In the genomic region with DNA sequence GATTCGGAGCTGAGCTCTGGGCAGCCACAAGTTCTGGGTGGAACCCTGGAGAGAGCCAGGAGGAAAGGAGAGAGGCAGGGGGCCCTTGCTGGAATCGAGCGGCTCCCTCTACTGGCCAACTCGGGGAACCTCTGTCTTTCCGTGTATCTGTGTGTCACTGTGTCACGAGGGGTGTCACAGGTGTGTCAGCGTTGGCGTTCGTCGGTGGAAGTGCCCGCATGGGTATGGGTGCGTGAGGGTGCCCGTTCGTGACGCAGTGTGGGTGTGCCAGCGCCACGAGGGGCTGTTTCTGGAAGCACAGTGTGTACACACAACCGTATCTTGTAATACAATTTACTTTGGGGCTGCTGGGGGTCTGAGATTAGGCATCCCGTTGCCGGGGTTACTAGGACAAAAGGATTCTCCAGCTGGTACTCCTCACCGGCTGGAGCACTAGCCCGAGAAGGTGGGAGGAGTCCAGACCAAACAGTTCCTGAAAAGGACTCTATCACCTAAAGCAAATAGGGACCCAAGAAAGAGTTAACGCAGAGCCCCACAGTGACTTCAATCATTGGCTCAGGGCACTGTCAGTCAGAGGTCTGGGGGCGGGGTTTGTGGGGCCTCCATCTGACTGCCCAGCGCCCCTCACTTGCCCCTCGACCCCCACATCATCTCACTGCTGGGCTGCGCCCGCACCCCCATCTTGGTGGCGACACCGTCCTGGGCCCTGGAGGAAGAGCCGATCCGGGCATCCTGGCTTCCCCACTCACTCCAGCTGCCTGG, we compare ENCODE assay signal across 8 cellular contexts. TPM values are rescaled to one million over a fixed set of nuclear protein-coding genes. Genes with fewer than 3 reads are reported as not detected.
DNase-seq lines count a peak whose midpoint lies in the region; ATAC-seq, FAIRE-seq and TF ChIP-seq lines count a peak whose summit lies in the region.

No MANE protein-coding gene starts in this region.

- TF ChIP-seq CTCF in BJ (IDR thresholded peaks at IDR 0.05; ENCODE audit: insufficient read depth, low read depth, low read length) (peak; percentile 92), HepG2 (CRISPR knock-in tag; IDR thresholded peaks at IDR 0.05) (peak; percentile 94)

- in situ Hi-C loops in HepG2 (cut with HindIII; ENCODE audit: extremely low pct_ligation_motif_present, low pct_unique_long_range_greater_than_20kb) = no loop called here

- peaks cover 77% of the 10 kb centered on the region for H3K4me1 Mint-ChIP-seq in dendritic cell treated with granulocyte-macrophage colony-stimulating factor and Interleukin-4, amounts not matched to agents 40 ng/mL and 50 ng/mL, for 4 days (ENCODE audit: low read depth)

- H3K36me3 ChIP-seq in BJ (ENCODE audit: control insufficient read depth, insufficient read depth, low read length) (no peaks in the 10 kb centered on the region), HepG2 (replicated peaks in 1 of 2; ENCODE audit: control insufficient read depth in 1 of 2, insufficient read depth in 2 of 2, low read length in 2 of 2) (no peaks in the 10 kb centered on the region)

- H3K9me3 ChIP-seq in HepG2 (ENCODE audit: low read length) = no peaks in the 10 kb centered on the region

- peaks cover 14% of the 10 kb centered on the region for H3K27me3 Mint-ChIP-seq in dendritic cell treated with granulocyte-macrophage colony-stimulating factor and Interleukin-4, amounts not matched to agents 40 ng/mL and 50 ng/mL, for 4 days

- intact Hi-C loops in dendritic cell treated with granulocyte-macrophage colony-stimulating factor and Interleukin-4, amounts not matched to agents 40 ng/mL and 50 ng/mL, for 4 days (cut with micrococcal nuclease) = loop anchor here (5.0 kb wide), 1 partner anchor 136 kb away; a partner anchor contains a TSS
- intact Hi-C loops in HepG2 (cut with micrococcal nuclease; ENCODE audit: unreplicated experiment) = loop anchor here (1.0 kb wide), 2 partner anchors 17 to 238 kb away; no protein-coding TSS in a partner anchor

- peak; percentile 88 for TF ChIP-seq RAD21 in HepG2 (CRISPR knock-in tag; IDR thresholded peaks at IDR 0.05)

- peak overlapping the region; percentile 94 for H3K4me2 ChIP-seq in HepG2 (ENCODE audit: low read depth, low read length)

- POLR2A ChIA-PET in BJ (lab: Charles Lee) = no interaction called here
- POLR2A ChIA-PET in HepG2 (lab: Yijun Ruan, JAX) = interaction anchor here (1.0 kb wide), 2 partner anchors 12 to 138 kb away, joined by 3 to 6 read pairs; a partner anchor contains a TSS

- ATAC-seq in GM19397 (IDR thresholded peaks at IDR 0.05; ENCODE audit: unreplicated experiment) = peak; percentile 32
- ATAC-seq in HG03565 (IDR thresholded peaks at IDR 0.05; ENCODE audit: unreplicated experiment) = peak; percentile 30
- ATAC-seq in HepG2 = peak; percentile 77

- H3K4me3 ChIP-seq in BJ (ENCODE audit: low read depth, low read length) = peak overlapping the region; percentile 72
- peak overlapping the region; percentile 71 to 89 (median 81) for H3K4me3 ChIP-seq in HepG2 (replicated peaks in 1 of 3; ENCODE audit: insufficient read depth in 1 of 3, low read depth in 2 of 3, low read length in 3 of 3)

- H3K4me3 Mint-ChIP-seq in dendritic cell treated with granulocyte-macrophage colony-stimulating factor and Interleukin-4, amounts not matched to agents 40 ng/mL and 50 ng/mL, for 4 days = peak overlapping the region; percentile 80

- no peak for TF ChIP-seq EP300 in HepG2 (IDR thresholded peaks at IDR 0.05; ENCODE audit: low read depth in 2 of 2, low read length in 2 of 2)
- TF ChIP-seq EP300 in HepG2 (CRISPR knock-in tag; IDR thresholded peaks at IDR 0.05; ENCODE audit: borderline replicate concordance) = no peak

- no peak for TF ChIP-seq POLR2A in HepG2 (IDR thresholded peaks at IDR 0.05; ENCODE audit: insufficient read depth in 1 of 2, low read depth in 2 of 2, low read length in 2 of 2)

- H4K20me1 ChIP-seq in HepG2 (ENCODE audit: insufficient read depth, low read length) = no peaks in the 10 kb centered on the region

- 0% methylated on average over 10 of the region's 32 CpGs for WGBS in HepG2 (ENCODE audit: low lambda C conversion rate)

- H3K4me1 ChIP-seq in HepG2 (ENCODE audit: insufficient read depth, low read length) = peaks cover 58% of the 10 kb centered on the region

- DNase-seq in BJ (ENCODE audit: low read depth) (no peak), NCI-H748 (lab: John Stamatoyannopoulos, UW; ENCODE audit: unreplicated experiment) (peak; percentile 84), HepG2 (ENCODE audit: low spot score) (peak; percentile 87)
- peak; percentile 94 for DNase-seq in activated CD4-positive, alpha-beta T cell treated with anti-CD3 and anti-CD28 coated beads, Interleukin-2, amount 50 U/mL, for 1 hour
- DNase-seq in stimulated activated CD4-positive, alpha-beta T cell treated with anti-CD3 and anti-CD28 coated beads, Interleukin-4, amount 100 ng/mL, for 24 hours = peak; percentile 94

- H2AFZ ChIP-seq in HepG2 (ENCODE audit: low read length) = peak overlapping the region; percentile 68

- H3K27ac Mint-ChIP-seq in dendritic cell treated with granulocyte-macrophage colony-stimulating factor and Interleukin-4, amounts not matched to agents 40 ng/mL and 50 ng/mL, for 4 days = peak overlapping the region; percentile 66

- peak overlapping the region; percentile 50 for H3K27ac ChIP-seq in HepG2 (ENCODE audit: extremely low read length, insufficient read depth, low read length)

- no peaks in the 10 kb centered on the region for H3K9me3 Mint-ChIP-seq in dendritic cell treated with granulocyte-macrophage colony-stimulating factor and Interleukin-4, amounts not matched to agents 40 ng/mL and 50 ng/mL, for 4 days

- peak overlapping the region; percentile 38 for H3K9ac ChIP-seq in HepG2 (ENCODE audit: insufficient read depth, low read depth, low read length)

- H3K36me3 Mint-ChIP-seq in dendritic cell treated with granulocyte-macrophage colony-stimulating factor and Interleukin-4, amounts not matched to agents 40 ng/mL and 50 ng/mL, for 4 days (ENCODE audit: low read depth) = peaks cover 9% of the 10 kb centered on the region

- H3K27me3 ChIP-seq in BJ (ENCODE audit: control insufficient read depth, insufficient read depth, low read length) (no peaks in the 10 kb centered on the region), HepG2 (ENCODE audit: control insufficient read depth in 1 of 2, insufficient read depth in 2 of 2, low read length in 2 of 2) (peaks cover 2 to 7% of the 10 kb centered on the region in 2 experiments; a peak in 3 of 5 replicates)

- FAIRE-seq in HepG2 (lab: Jason Lieb, UNC) = peak; percentile 72

- peaks cover 20% of the 10 kb centered on the region for H3K79me2 ChIP-seq in HepG2 (ENCODE audit: insufficient read depth, low read length)

- no TSS peak for BruUV-seq in HepG2 (replicated peaks; lab: Mats Ljungman, UMichigan)

- CTCF ChIA-PET in BJ (lab: Yijun Ruan, JAX) (interaction anchor here (0.6 to 6.1 kb wide), 31 partner anchors 8 to 334 kb away, joined by 3 to 108 read pairs (median 4); a partner anchor contains a TSS), HepG2 (lab: Yijun Ruan, JAX; ENCODE audit: low intra/inter-chr PET ratio, low total read pairs) (interaction anchor here (1.6 to 9.8 kb wide), 2 partner anchors 21 to 239 kb away, joined by 3 to 188 read pairs; no protein-coding TSS in a partner anchor)

RNA-seq across cellular contexts. Expression of a gene that starts 2.6 kb away (rescaled TPM):
- 8.6 and 15.0 TPM in 2 replicates for polyA plus RNA-seq in BJ (2011; rRNA removed)
- 12.8 and 23.3 TPM in 2 replicates for polyA minus RNA-seq in BJ (2011; rRNA and poly(A)+ RNA removed)
- 3.7 and 5.5 TPM in 2 replicates for total RNA-seq in HepG2 (2016; rRNA removed; fragmentation: Illumina TruSeq; extraction: Trizol)
- 1.4 and 2.2 TPM in 2 replicates for total RNA-seq in HepG2 (2016; cell fraction: cytosol; rRNA removed; fragmentation: Illumina TruSeq; extraction: Trizol; ENCODE audit: low read depth)
- 3.5 and 4.0 TPM in 2 replicates for total RNA-seq in HepG2 (2016; cell fraction: insoluble cytoplasmic fraction; rRNA removed; fragmentation: Illumina TruSeq; extraction: Trizol)
- 3.8 and 4.9 TPM in 2 replicates for total RNA-seq in HepG2 (2016; cell fraction: membrane; rRNA removed; fragmentation: Illumina TruSeq; extraction: Trizol)
- total RNA-seq in HepG2 (2016; cell fraction: nucleus; rRNA removed; fragmentation: Illumina TruSeq; extraction: Trizol) = 9.3 and 12.2 TPM in 2 replicates
- polyA plus RNA-seq in HepG2 (2011; rRNA removed) = 4.1 and 4.5 TPM in 2 replicates
- polyA plus RNA-seq in HepG2 (2011; cell fraction: cytosol; rRNA removed) = 1.1 and 1.9 TPM in 2 replicates
- 7.0 and 13.4 TPM in 2 replicates for polyA plus RNA-seq in HepG2 (2011; cell fraction: nucleus; rRNA removed)
- polyA plus RNA-seq in HepG2 (2012) = 10.4 and 11.2 TPM in 2 replicates
- polyA plus RNA-seq in HepG2 (2016; cell fraction: cytosol; fragmentation: Illumina TruSeq; extraction: Trizol; ENCODE audit: low read depth) = 0.58 and 0.67 TPM in 2 replicates
- polyA plus RNA-seq in HepG2 (2016; cell fraction: insoluble cytoplasmic fraction; fragmentation: Illumina TruSeq; extraction: Trizol; ENCODE audit: low read depth) = 9.7 and 15.0 TPM in 2 replicates
- 1.5 and 1.9 TPM in 2 replicates for polyA plus RNA-seq in HepG2 (2016; cell fraction: membrane; fragmentation: Illumina TruSeq; extraction: Trizol; ENCODE audit: low read depth)
- 21.7 and 33.9 TPM in 2 replicates for polyA plus RNA-seq in HepG2 (2016; cell fraction: nucleus; fragmentation: Illumina TruSeq; extraction: Trizol; ENCODE audit: insufficient read depth, low read depth)
- 4.8 and 11.8 TPM in 2 replicates for polyA minus RNA-seq in HepG2 (2011; rRNA and poly(A)+ RNA removed; ENCODE audit: low replicate concordance)
- 6.2 and 6.8 TPM in 2 replicates for polyA minus RNA-seq in HepG2 (2011; cell fraction: cytosol; rRNA and poly(A)+ RNA removed)
- polyA minus RNA-seq in HepG2 (2011; cell fraction: nucleus; rRNA and poly(A)+ RNA removed) = 5.5 and 6.5 TPM in 2 replicates

RNA-seq across cellular contexts. Expression of a gene that starts 27.8 kb away (rescaled TPM):
- polyA plus RNA-seq in BJ (2011; rRNA removed) (0.18 and 0.20 TPM in 2 replicates), HepG2 (2011; rRNA removed) (not detected in 2 replicates)
- not detected in 2 replicates for polyA minus RNA-seq in BJ (2011; rRNA and poly(A)+ RNA removed)
- not detected in 2 replicates for total RNA-seq in HepG2 (2016; rRNA removed; fragmentation: Illumina TruSeq; extraction: Trizol)
- not detected in 2 replicates for total RNA-seq in HepG2 (2016; cell fraction: cytosol; rRNA removed; fragmentation: Illumina TruSeq; extraction: Trizol; ENCODE audit: low read depth)
- total RNA-seq in HepG2 (2016; cell fraction: insoluble cytoplasmic fraction; rRNA removed; fragmentation: Illumina TruSeq; extraction: Trizol) = not detected in 2 replicates
- total RNA-seq in HepG2 (2016; cell fraction: membrane; rRNA removed; fragmentation: Illumina TruSeq; extraction: Trizol) = not detected in 2 replicates
- total RNA-seq in HepG2 (2016; cell fraction: nucleus; rRNA removed; fragmentation: Illumina TruSeq; extraction: Trizol) = not detected in 2 replicates
- polyA plus RNA-seq in HepG2 (2011; cell fraction: cytosol; rRNA removed) = not detected in 2 replicates
- polyA plus RNA-seq in HepG2 (2011; cell fraction: nucleus; rRNA removed) = not detected in 2 replicates
- not detected in 2 replicates for polyA plus RNA-seq in HepG2 (2012)
- polyA plus RNA-seq in HepG2 (2016; cell fraction: cytosol; fragmentation: Illumina TruSeq; extraction: Trizol; ENCODE audit: low read depth) = not detected in 2 replicates
- polyA plus RNA-seq in HepG2 (2016; cell fraction: insoluble cytoplasmic fraction; fragmentation: Illumina TruSeq; extraction: Trizol; ENCODE audit: low read depth) = not detected in 2 replicates
- polyA plus RNA-seq in HepG2 (2016; cell fraction: membrane; fragmentation: Illumina TruSeq; extraction: Trizol; ENCODE audit: low read depth) = not detected in 2 replicates
- not detected in 2 replicates for polyA plus RNA-seq in HepG2 (2016; cell fraction: nucleus; fragmentation: Illumina TruSeq; extraction: Trizol; ENCODE audit: insufficient read depth, low read depth)
- not detected in 2 replicates for polyA minus RNA-seq in HepG2 (2011; rRNA and poly(A)+ RNA removed; ENCODE audit: low replicate concordance)
- polyA minus RNA-seq in HepG2 (2011; cell fraction: cytosol; rRNA and poly(A)+ RNA removed) = not detected in 2 replicates
- polyA minus RNA-seq in HepG2 (2011; cell fraction: nucleus; rRNA and poly(A)+ RNA removed) = not detected in 2 replicates

RNA-seq across cellular contexts. Expression of a gene that starts 43.3 kb away (rescaled TPM):
- polyA plus RNA-seq in BJ (2011; rRNA removed) (not detected in 2 replicates), HepG2 (2011; rRNA removed) (not detected in 2 replicates)
- polyA minus RNA-seq in BJ (2011; rRNA and poly(A)+ RNA removed) = not detected in 2 replicates
- not detected in 2 replicates for total RNA-seq in HepG2 (2016; rRNA removed; fragmentation: Illumina TruSeq; extraction: Trizol)
- not detected in 2 replicates for total RNA-seq in HepG2 (2016; cell fraction: cytosol; rRNA removed; fragmentation: Illumina TruSeq; extraction: Trizol; ENCODE audit: low read depth)
- total RNA-seq in HepG2 (2016; cell fraction: insoluble cytoplasmic fraction; rRNA removed; fragmentation: Illumina TruSeq; extraction: Trizol) = not detected in 2 replicates
- not detected in 2 replicates for total RNA-seq in HepG2 (2016; cell fraction: membrane; rRNA removed; fragmentation: Illumina TruSeq; extraction: Trizol)
- total RNA-seq in HepG2 (2016; cell fraction: nucleus; rRNA removed; fragmentation: Illumina TruSeq; extraction: Trizol) = not detected in 2 replicates
- polyA plus RNA-seq in HepG2 (2011; cell fraction: cytosol; rRNA removed) = not detected in 2 replicates
- polyA plus RNA-seq in HepG2 (2011; cell fraction: nucleus; rRNA removed) = not detected in 2 replicates
- not detected in 2 replicates for polyA plus RNA-seq in HepG2 (2012)
- polyA plus RNA-seq in HepG2 (2016; cell fraction: cytosol; fragmentation: Illumina TruSeq; extraction: Trizol; ENCODE audit: low read depth) = not detected in 2 replicates
- polyA plus RNA-seq in HepG2 (2016; cell fraction: insoluble cytoplasmic fraction; fragmentation: Illumina TruSeq; extraction: Trizol; ENCODE audit: low read depth) = not detected in 2 replicates
- not detected in 2 replicates for polyA plus RNA-seq in HepG2 (2016; cell fraction: membrane; fragmentation: Illumina TruSeq; extraction: Trizol; ENCODE audit: low read depth)
- not detected in 2 replicates for polyA plus RNA-seq in HepG2 (2016; cell fraction: nucleus; fragmentation: Illumina TruSeq; extraction: Trizol; ENCODE audit: insufficient read depth, low read depth)
- not detected in 2 replicates for polyA minus RNA-seq in HepG2 (2011; rRNA and poly(A)+ RNA removed; ENCODE audit: low replicate concordance)
- not detected in 2 replicates for polyA minus RNA-seq in HepG2 (2011; cell fraction: cytosol; rRNA and poly(A)+ RNA removed)
- polyA minus RNA-seq in HepG2 (2011; cell fraction: nucleus; rRNA and poly(A)+ RNA removed) = not detected in 2 replicates

RNA-seq across cellular contexts. Expression of a gene that starts 44.6 kb away (rescaled TPM):
- polyA plus RNA-seq in BJ (2011; rRNA removed) = not detected in 2 replicates
- polyA minus RNA-seq in BJ (2011; rRNA and poly(A)+ RNA removed) = not detected in 2 replicates
- total RNA-seq in HepG2 (2016; rRNA removed; fragmentation: Illumina TruSeq; extraction: Trizol) = not detected in 2 replicates
- total RNA-seq in HepG2 (2016; cell fraction: cytosol; rRNA removed; fragmentation: Illumina TruSeq; extraction: Trizol; ENCODE audit: low read depth) = not detected in 2 replicates
- not detected in 2 replicates for total RNA-seq in HepG2 (2016; cell fraction: insoluble cytoplasmic fraction; rRNA removed; fragmentation: Illumina TruSeq; extraction: Trizol)
- total RNA-seq in HepG2 (2016; cell fraction: membrane; rRNA removed; fragmentation: Illumina TruSeq; extraction: Trizol) = not detected in 2 replicates
- total RNA-seq in HepG2 (2016; cell fraction: nucleus; rRNA removed; fragmentation: Illumina TruSeq; extraction: Trizol) = not detected in 2 replicates
- polyA plus RNA-seq in HepG2 (2011; rRNA removed) = not detected in 2 replicates
- polyA plus RNA-seq in HepG2 (2011; cell fraction: cytosol; rRNA removed) = not detected in 2 replicates
- polyA plus RNA-seq in HepG2 (2011; cell fraction: nucleus; rRNA removed) = not detected in 2 replicates
- not detected in 2 replicates for polyA plus RNA-seq in HepG2 (2012)
- not detected in 2 replicates for polyA plus RNA-seq in HepG2 (2016; cell fraction: cytosol; fragmentation: Illumina TruSeq; extraction: Trizol; ENCODE audit: low read depth)
- polyA plus RNA-seq in HepG2 (2016; cell fraction: insoluble cytoplasmic fraction; fragmentation: Illumina TruSeq; extraction: Trizol; ENCODE audit: low read depth) = not detected in 2 replicates
- polyA plus RNA-seq in HepG2 (2016; cell fraction: membrane; fragmentation: Illumina TruSeq; extraction: Trizol; ENCODE audit: low read depth) = not detected in 2 replicates
- polyA plus RNA-seq in HepG2 (2016; cell fraction: nucleus; fragmentation: Illumina TruSeq; extraction: Trizol; ENCODE audit: insufficient read depth, low read depth) = not detected in 2 replicates
- polyA minus RNA-seq in HepG2 (2011; rRNA and poly(A)+ RNA removed; ENCODE audit: low replicate concordance) = not detected in 2 replicates
- not detected in 2 replicates for polyA minus RNA-seq in HepG2 (2011; cell fraction: cytosol; rRNA and poly(A)+ RNA removed)
- polyA minus RNA-seq in HepG2 (2011; cell fraction: nucleus; rRNA and poly(A)+ RNA removed) = not detected in 2 replicates
